ENCODE assay signal across 14 cellular contexts in genomic region chr3:174957581-174958001, GRCh38.
DNase-seq lines count a peak whose midpoint lies in the region; TF ChIP-seq lines count a peak whose summit lies in the region.
"Had no signal": no experiment of that assay in that cellular context is flagged by ENCODE, and none has a peak within 500 bp of the region (broad histone marks: within the 10 kb centered on the region; RNA-seq: fewer than 3 reads in every experiment).

No MANE protein-coding gene starts in this region.

- no peaks in the 10 kb centered on the region for H3K9me3 ChIP-seq in esophagus muscularis mucosa
- no peaks in the 10 kb centered on the region for H3K9me3 ChIP-seq in osteoblast (ENCODE audit: low read depth, low read length)
- H3K9me3 ChIP-seq: HAP-1, right atrium auricular region had no signal

- intact Hi-C loops in esophagus muscularis mucosa (cut with DNase I) = no loop called here

- no peaks in the 10 kb centered on the region for H3K79me2 ChIP-seq in osteoblast (ENCODE audit: insufficient read depth, low read length)

- H3K27me3 ChIP-seq in esophagus muscularis mucosa = no peaks in the 10 kb centered on the region
- H3K27me3 ChIP-seq in osteoblast (ENCODE audit: insufficient read depth, low read length) = no peaks in the 10 kb centered on the region
- H3K27me3 ChIP-seq: right atrium auricular region had no signal

- H3K4me2 ChIP-seq in osteoblast (ENCODE audit: insufficient read depth, low read length) = peak overlapping the region; percentile 26
- H3K4me2 ChIP-seq: PC-9 had no signal

- H3K4me1 ChIP-seq in esophagus muscularis mucosa (peaks cover 11 to 46% (median 31%) of the 10 kb centered on the region in 4 donors), osteoblast (ENCODE audit: insufficient read depth, low read length) (peaks cover 30% of the 10 kb centered on the region)
- H3K4me1 ChIP-seq: right atrium auricular region had no signal

- POLR2A ChIA-PET in RWPE1 (lab: Yijun Ruan, JAX; ENCODE audit: low non-redundant PET) = no interaction called here

- DNase-seq in AG09319 (ENCODE audit: extremely low read depth, low read depth) = peak; percentile 7
- DNase-seq in RWPE1 (ENCODE audit: low spot score) = peak; percentile 14
- DNase-seq in esophagus muscularis mucosa (ENCODE audit: extremely low spot score) = no peak
- DNase-seq in osteoblast (ENCODE audit: insufficient read length, low spot score, missing footprints) = peak; percentile 9
- no peak for DNase-seq in germinal center (ENCODE audit: low spot score)
- no peak for DNase-seq in NCI-H1417 treated with DMSO at 0.1 percent for 48 hours (lab: John Stamatoyannopoulos, UW)
- no peak for DNase-seq in SIG-M5 (lab: John Stamatoyannopoulos, UW)
- DNase-seq in NCI-H82 (lab: John Stamatoyannopoulos, UW) = no peak
- DNase-seq: activated naive CD4-positive, alpha-beta T cell; erythroblast; NCI-H748 treated with DMSO at 0.1 percent for 48 hours; PC-9 had no signal

- no peaks in the 10 kb centered on the region for H3K36me3 ChIP-seq in esophagus muscularis mucosa
- no peaks in the 10 kb centered on the region for H3K36me3 ChIP-seq in osteoblast (ENCODE audit: insufficient read depth, low read length)
- H3K36me3 ChIP-seq: HAP-1, right atrium auricular region had no signal

- CTCF ChIA-PET in RWPE1 (lab: Yijun Ruan, JAX) = interaction anchor here (0.6 kb wide), 1 partner anchor 47 kb away, joined by 4 read pairs; no protein-coding TSS in a partner anchor

- no peak for TF ChIP-seq CTCF in AG09319 (IDR thresholded peaks at IDR 0.05; ENCODE audit: low read depth, low read length)
- no peak for TF ChIP-seq CTCF in RWPE1 (conservative IDR thresholded peaks at IDR 0.05; ENCODE audit: low read depth)
- TF ChIP-seq CTCF in esophagus muscularis mucosa (IDR thresholded peaks at IDR 0.05) = no peak
- TF ChIP-seq CTCF in osteoblast (IDR thresholded peaks at IDR 0.05; ENCODE audit: extremely low read depth, low read depth, low read length) = no peak

- no peak for TF ChIP-seq POLR2A in esophagus muscularis mucosa (IDR thresholded peaks at IDR 0.05; ENCODE audit: low read depth)

- no peaks in the 10 kb centered on the region for H4K20me1 ChIP-seq in osteoblast (ENCODE audit: insufficient read depth, low read length)

- H2AFZ ChIP-seq in osteoblast (ENCODE audit: low read length) = peak overlapping the region; percentile 32
- H2AFZ ChIP-seq: PC-9 had no signal

- no peak overlapping the region for H3K27ac ChIP-seq in RWPE1
- H3K27ac ChIP-seq in esophagus muscularis mucosa (replicated peaks in 1 of 4) = peak overlapping the region; percentile 39 to 76 (median 64)
- peak overlapping the region; percentile 67 for H3K27ac ChIP-seq in osteoblast (ENCODE audit: low read depth, low read length)
- H3K27ac ChIP-seq: PC-9, right atrium auricular region had no signal

- no peak for TF ChIP-seq EP300 in esophagus muscularis mucosa (IDR thresholded peaks at IDR 0.05)

- H3K4me3 ChIP-seq in esophagus muscularis mucosa (no peak overlapping the region), osteoblast (ENCODE audit: insufficient read depth, low read length) (no peak overlapping the region)
- H3K4me3 ChIP-seq: HAP-1, PC-9, right atrium auricular region had no signal

Comparison
In these comparisons a context has a peak if more than half of its experiments do, and no peak if none do; other contexts are left out.
1. DNase-seq: peak in AG09319 (single experiment), RWPE1 (single experiment) and osteoblast (single experiment); none in esophagus muscularis mucosa (single experiment), germinal center (single experiment), NCI-H1417 treated with DMSO at 0.1 percent for 48 hours (single experiment), SIG-M5 (single experiment) and NCI-H82 (single experiment).